Comparison of ENCODE assay signal across 8 cellular contexts in the genomic region with DNA sequence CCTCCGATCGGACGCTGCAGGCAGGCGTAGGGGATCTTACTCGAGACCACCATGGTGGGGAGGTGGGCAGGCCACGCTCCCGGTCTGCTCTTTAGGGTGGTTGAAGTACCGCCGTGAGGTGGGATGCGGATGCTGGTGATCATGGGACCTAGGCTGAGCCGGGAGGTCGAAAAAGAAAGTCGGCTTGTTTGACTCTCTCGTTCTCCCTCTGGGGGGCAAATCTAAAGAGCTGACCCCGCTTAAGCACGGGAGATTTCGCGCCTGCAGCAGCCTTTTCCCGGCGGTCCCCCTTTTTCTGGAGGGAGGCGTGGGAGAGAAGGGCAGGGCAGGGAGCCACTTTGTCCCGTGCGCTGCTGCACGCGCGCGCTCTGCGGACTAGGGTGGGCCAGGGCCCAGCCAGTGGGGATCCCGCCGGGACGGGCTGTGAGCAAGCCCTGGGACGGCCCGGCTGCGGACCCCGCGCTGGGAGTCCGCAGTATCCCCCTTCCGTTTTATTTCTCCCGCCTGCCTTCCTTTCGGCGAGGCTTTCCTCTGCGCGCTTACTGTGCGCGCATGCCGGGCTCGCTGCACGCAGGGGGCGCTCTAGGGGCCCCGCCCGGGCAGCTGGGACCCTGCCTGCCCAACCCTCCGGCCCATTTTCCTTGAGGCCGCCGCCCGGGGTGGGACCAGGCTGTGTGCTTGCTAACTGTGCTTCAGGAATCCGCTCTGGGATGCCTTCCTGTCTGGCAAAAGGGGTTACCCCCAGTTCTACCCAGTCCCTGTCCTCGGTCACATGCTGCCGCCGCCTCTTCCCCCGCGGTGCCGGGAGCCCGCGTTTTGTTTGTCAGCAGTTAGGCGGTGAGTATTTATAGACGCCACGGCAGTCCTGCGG.
DNase-seq lines count a peak whose midpoint lies in the region; ATAC-seq and TF ChIP-seq lines count a peak whose summit lies in the region.

No MANE protein-coding gene starts in this region.

- H3K9me3 ChIP-seq in ES-I3 (ENCODE audit: control insufficient read depth, insufficient read depth, low read length), result no peaks in the 10 kb centered on the region
- H3K9me3 ChIP-seq in SK-N-MC (ENCODE audit: low read depth, low read length), result no peaks in the 10 kb centered on the region
- H3K9me3 ChIP-seq in iPS-15b (ENCODE audit: control insufficient read depth, insufficient read depth, low read length), result no peaks in the 10 kb centered on the region
- no peaks in the 10 kb centered on the region for H3K9me3 ChIP-seq in sigmoid colon

- TF ChIP-seq POLR2A in sigmoid colon (IDR thresholded peaks at IDR 0.05), result no peak

- H3K9ac ChIP-seq in ES-I3 (ENCODE audit: low read depth, low read length), result peak overlapping the region; percentile 84
- peak overlapping the region; percentile 72 for H3K9ac ChIP-seq in SK-N-MC (ENCODE audit: insufficient read length)
- peak overlapping the region; percentile 65 for H3K9ac ChIP-seq in iPS-15b (ENCODE audit: low read depth, low read length)

- intact Hi-C loops in sigmoid colon (cut with DNase I), result no loop called here

- TF ChIP-seq CTCF in astrocyte of the cerebellum (IDR thresholded peaks at IDR 0.05; ENCODE audit: low read depth, low read length, missing control alignments), result peak; percentile 68
- TF ChIP-seq CTCF in sigmoid colon (IDR thresholded peaks at IDR 0.05), result no peak

- H3K27ac ChIP-seq in SK-N-MC, result peak overlapping the region; percentile 97
- H3K27ac ChIP-seq in sigmoid colon, result peak overlapping the region; percentile 25 to 48 (median 32)

- no peak for TF ChIP-seq EP300 in sigmoid colon (IDR thresholded peaks at IDR 0.05)

- H3K4me1 ChIP-seq in ES-I3 (ENCODE audit: insufficient read depth, low read length) (peaks cover 18% of the 10 kb centered on the region; the same call in 1 of the 2 replicates), iPS-15b (ENCODE audit: control insufficient read depth, insufficient read depth, low read length) (no peaks in the 10 kb centered on the region), sigmoid colon (peaks cover 0 to 23% (median 17%) of the 10 kb centered on the region in 4 donors)

- ATAC-seq in HG02852 (IDR thresholded peaks at IDR 0.05; ENCODE audit: unreplicated experiment) (peak; percentile 45), HG03280 (IDR thresholded peaks at IDR 0.05; ENCODE audit: unreplicated experiment) (no peak), HG03439 (IDR thresholded peaks at IDR 0.05; ENCODE audit: unreplicated experiment) (no peak)

- H3K36me3 ChIP-seq in ES-I3 (ENCODE audit: insufficient read depth, low read length) (no peaks in the 10 kb centered on the region), SK-N-MC (ENCODE audit: insufficient read depth, low read length) (peaks cover 44% of the 10 kb centered on the region), iPS-15b (ENCODE audit: control insufficient read depth, insufficient read depth, low read length) (no peaks in the 10 kb centered on the region), sigmoid colon (no peaks in the 10 kb centered on the region)

- peak overlapping the region; percentile 90 for H3K4me3 ChIP-seq in SK-N-MC
- H3K4me3 ChIP-seq in astrocyte of the cerebellum (ENCODE audit: low read depth, low read length), result peak overlapping the region; percentile 69
- H3K4me3 ChIP-seq in iPS-15b (ENCODE audit: low read depth, low read length), result peak overlapping the region; percentile 75
- peak overlapping the region; percentile 28 to 56 (median 48) for H3K4me3 ChIP-seq in sigmoid colon

- DNase-seq in SK-N-MC (ENCODE audit: low read depth, low spot score), result no peak
- DNase-seq in astrocyte of the cerebellum (ENCODE audit: low read depth), result no peak
- DNase-seq in sigmoid colon, result peak; percentile 69

- H3K27me3 ChIP-seq in iPS-15b (ENCODE audit: control insufficient read depth, insufficient read depth, low read length) (peaks cover 29% of the 10 kb centered on the region), sigmoid colon (peaks cover 5 to 42% (median 14%) of the 10 kb centered on the region in 3 donors)

- in situ Hi-C loops in astrocyte of the cerebellum (cut with HindIII; ENCODE audit: low sequenced_read_pairs), result no loop called here

- WGBS in sigmoid colon, 2 donors, result 0 to 1% methylated on average over 68 of the region's 68 CpGs
